In the genomic region with DNA sequence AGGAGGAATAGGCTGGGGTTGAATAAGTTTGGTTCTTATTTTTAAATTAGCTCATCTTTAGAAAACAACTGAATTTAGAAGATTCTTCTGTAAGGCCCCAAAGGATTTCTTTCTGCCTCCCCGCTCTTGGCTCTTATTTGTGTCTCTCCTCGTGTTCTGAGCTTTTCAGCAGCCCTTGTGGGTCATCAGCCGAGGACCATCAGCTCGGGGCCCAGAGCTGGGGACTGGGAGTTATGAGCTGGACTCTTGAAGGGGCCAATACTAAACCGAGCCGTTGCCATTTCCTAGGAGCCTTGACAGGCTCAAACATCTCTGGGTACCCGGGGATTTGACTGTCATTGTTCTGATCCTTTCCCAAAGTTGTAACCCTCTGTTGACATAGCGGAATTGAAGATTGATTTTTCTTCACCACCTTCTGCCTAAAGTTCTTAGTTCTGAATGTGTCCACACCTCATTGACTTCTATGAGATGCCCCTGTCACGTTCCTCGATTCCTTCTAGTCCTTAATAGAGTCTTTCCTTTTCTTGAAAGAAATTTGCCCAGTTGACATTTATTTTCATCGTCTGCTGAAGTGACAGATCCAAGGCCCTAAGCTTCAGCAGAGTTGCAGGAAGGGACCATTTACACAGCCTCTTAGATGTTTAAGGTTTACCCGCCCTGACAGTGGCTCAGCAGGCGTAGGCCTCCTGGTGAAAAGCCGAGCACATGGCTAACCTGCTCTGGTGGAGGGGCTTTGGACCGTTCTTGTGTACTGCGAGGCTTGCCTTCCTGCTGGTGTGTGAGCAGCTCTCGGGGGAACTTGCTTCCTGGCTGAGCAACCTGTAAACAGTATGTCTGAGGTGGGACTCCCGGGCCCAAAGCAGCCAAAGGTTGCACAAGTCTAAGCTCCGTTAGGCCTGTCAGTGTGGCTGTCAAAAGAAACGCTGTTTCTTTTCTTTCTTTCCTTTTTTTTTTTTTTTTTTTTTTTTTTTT, we compare ENCODE assay signal across 16 cellular contexts. TPM values are rescaled to one million over a fixed set of nuclear protein-coding genes. Genes with fewer than 3 reads are reported as not detected.
DNase-seq lines count a peak whose midpoint lies in the region; ATAC-seq and TF ChIP-seq lines count a peak whose summit lies in the region.
"Had no signal": no experiment of that assay in that cellular context is flagged by ENCODE, and none has a peak within 500 bp of the region (broad histone marks: within the 10 kb centered on the region; RNA-seq: fewer than 3 reads in every experiment).

No MANE protein-coding gene starts in this region.

- DNase-seq in ascending aorta (ENCODE audit: low spot score in 2 of 2) (no peak), right atrium auricular region (ENCODE audit: low spot score) (no peak), smooth muscle cell (lab: John Stamatoyannopoulos, UW; ENCODE audit: unreplicated experiment) (no peak), AG20443 (ENCODE audit: low spot score) (no peak), lower leg skin (ENCODE audit: low spot score in 2 of 2) (no peak)
- DNase-seq: activated CD4-positive, alpha-beta T cell treated with anti-CD3 and anti-CD28 coated beads, Interleukin-2, amount 10 ng/mL, durations not matched to agents 24 days and 14 days; BE2C; small intestine had no signal

- peaks cover 33% of the 10 kb centered on the region for H3F3A ChIP-seq in smooth muscle cell (ENCODE audit: low read depth)

- ATAC-seq in HG03135 (IDR thresholded peaks at IDR 0.05; ENCODE audit: unreplicated experiment) (no peak), HG03378 (IDR thresholded peaks at IDR 0.05; ENCODE audit: unreplicated experiment) (no peak)
- ATAC-seq: GM12878 had no signal

- no peak overlapping the region for H2AFZ ChIP-seq in smooth muscle cell (ENCODE audit: low read depth)

- peaks cover 65% of the 10 kb centered on the region for H3K79me2 ChIP-seq in smooth muscle cell (ENCODE audit: low read depth)

- WGBS in smooth muscle cell (ENCODE audit: low lambda C conversion rate), result 77% methylated on average over 20 of the region's 20 CpGs
- WGBS in lower leg skin, 2 donors, result 76 to 83% methylated on average over 20 of the region's 20 CpGs

- intact Hi-C loops in ascending aorta (cut with DNase I) (no loop called here), lower leg skin (cut with DNase I; ENCODE audit: low total_unique reads) (no loop called here)

- no peaks in the 10 kb centered on the region for H3K9me3 ChIP-seq in BLaER1 treated with 17β-estradiol and CSF1 and Interleukin-3, amounts not matched to agents 10 nM and 100 nM (replicated peaks in 1 of 11)
- H3K9me3 ChIP-seq in ascending aorta, result no peaks in the 10 kb centered on the region
- no peaks in the 10 kb centered on the region for H3K9me3 ChIP-seq in right atrium auricular region
- no peaks in the 10 kb centered on the region for H3K9me3 ChIP-seq in smooth muscle cell (replicated peaks; ENCODE audit: low read depth)
- H3K9me3 ChIP-seq: BE2C had no signal

- peak overlapping the region in 6 of 11 experiments; percentile 24 to 59 (median 49); a peak in 11 of 22 replicates for H3K4me2 ChIP-seq in BLaER1 treated with 17β-estradiol and CSF1 and Interleukin-3, amounts not matched to agents 10 nM and 100 nM
- peak overlapping the region; percentile 54 for H3K4me2 ChIP-seq in smooth muscle cell

- peak overlapping the region in 5 of 11 experiments; percentile 7 to 45 (median 21); a peak in 6 of 22 replicates for H3K9ac ChIP-seq in BLaER1 treated with 17β-estradiol and CSF1 and Interleukin-3, amounts not matched to agents 10 nM and 100 nM
- peak overlapping the region; percentile 77 for H3K9ac ChIP-seq in smooth muscle cell (ENCODE audit: low read depth)

- peaks cover 0 to 28% (median 18%) of the 10 kb centered on the region in 10 experiments; a peak in 15 of 20 replicates for H3K4me1 ChIP-seq in BLaER1 treated with 17β-estradiol and CSF1 and Interleukin-3, amounts not matched to agents 10 nM and 100 nM
- peaks cover 17 to 45% of the 10 kb centered on the region in 2 donors for H3K4me1 ChIP-seq in ascending aorta
- peaks cover 0 to 43% of the 10 kb centered on the region in 2 donors for H3K4me1 ChIP-seq in right atrium auricular region
- peaks cover 14% of the 10 kb centered on the region for H3K4me1 ChIP-seq in smooth muscle cell (ENCODE audit: low read depth)
- H3K4me1 ChIP-seq: BE2C had no signal

- TF ChIP-seq POLR2A in lower leg skin (IDR thresholded peaks at IDR 0.05), result no peak

- no peaks in the 10 kb centered on the region for H3K27me3 ChIP-seq in BLaER1 treated with 17β-estradiol and CSF1 and Interleukin-3, amounts not matched to agents 10 nM and 100 nM
- no peaks in the 10 kb centered on the region for H3K27me3 ChIP-seq in ascending aorta
- H3K27me3 ChIP-seq in right atrium auricular region, result no peaks in the 10 kb centered on the region
- H3K27me3 ChIP-seq in smooth muscle cell (ENCODE audit: low read depth), result no peaks in the 10 kb centered on the region
- H3K27me3 ChIP-seq: BE2C had no signal

- peak overlapping the region in 2 of 11 experiments; percentile 21 to 53; a peak in 4 of 22 replicates for H3K27ac ChIP-seq in BLaER1 treated with 17β-estradiol and CSF1 and Interleukin-3, amounts not matched to agents 10 nM and 100 nM
- peak overlapping the region; percentile 77 to 80 for H3K27ac ChIP-seq in ascending aorta
- H3K27ac ChIP-seq in right atrium auricular region, result peak overlapping the region; percentile 60 to 79
- peak overlapping the region; percentile 95 for H3K27ac ChIP-seq in smooth muscle cell (ENCODE audit: low read depth)

- TF ChIP-seq CTCF in ascending aorta (IDR thresholded peaks at IDR 0.05) (no peak), right atrium auricular region (IDR thresholded peaks at IDR 0.05) (no peak), smooth muscle cell (IDR thresholded peaks at IDR 0.05; ENCODE audit: borderline replicate concordance, insufficient read depth, poor library complexity, severe bottlenecking) (no peak), lower leg skin (IDR thresholded peaks at IDR 0.05) (no peak)

- no peak overlapping the region for H3K4me3 ChIP-seq in BLaER1 treated with 17β-estradiol and CSF1 and Interleukin-3, amounts not matched to agents 10 nM and 100 nM
- H3K4me3 ChIP-seq in ascending aorta (peak overlapping the region in 1 of 2 donors; percentile 26), right atrium auricular region (no peak overlapping the region), smooth muscle cell (no peak overlapping the region), lower leg skin (ENCODE audit: low read depth, poor library complexity, severe bottlenecking) (no peak overlapping the region)
- H3K4me3 ChIP-seq: GM12878 had no signal

- H4K20me1 ChIP-seq in BLaER1 treated with 17β-estradiol and CSF1 and Interleukin-3, amounts not matched to agents 10 nM and 100 nM, result peaks cover 64 to 100% (median 87%) of the 10 kb centered on the region in 11 experiments; a peak in 21 of 22 replicates
- peaks cover 84% of the 10 kb centered on the region for H4K20me1 ChIP-seq in smooth muscle cell (ENCODE audit: low read depth)

- peaks cover 87 to 100% (median 96%) of the 10 kb centered on the region in 11 experiments for H3K36me3 ChIP-seq in BLaER1 treated with 17β-estradiol and CSF1 and Interleukin-3, amounts not matched to agents 10 nM and 100 nM
- peaks cover 37 to 46% of the 10 kb centered on the region in 2 donors for H3K36me3 ChIP-seq in ascending aorta
- peaks cover 50% of the 10 kb centered on the region for H3K36me3 ChIP-seq in right atrium auricular region
- H3K36me3 ChIP-seq in smooth muscle cell (ENCODE audit: low read depth), result peaks cover 12% of the 10 kb centered on the region

RNA-seq across cellular contexts. Expression of gene ABL1, which starts 24.0 kb away (rescaled TPM):
- total RNA-seq in ascending aorta (99.1 TPM), right atrium auricular region (10 to 100 TPM; 26.3 to 38.9 TPM), smooth muscle cell (38.2 TPM in 2 replicates), lower leg skin (10 to 100 TPM; 21.2 to 47.2 (median 34.3) TPM)
- 50.6 and 51.0 TPM in 2 replicates for polyA plus RNA-seq in smooth muscle cell

RNA-seq across cellular contexts. Expression of gene QRFP, which starts 37.6 kb away (rescaled TPM):
- total RNA-seq in ascending aorta (not detected), right atrium auricular region (not detected), smooth muscle cell (not detected in 2 replicates), lower leg skin (not detected)
- 0.15 and 0.24 TPM in 2 replicates for polyA plus RNA-seq in smooth muscle cell
- total RNA-seq: activated CD4-positive, alpha-beta T cell treated with anti-CD3 and anti-CD28 coated beads, Interleukin-2, amount 10 ng/mL, durations not matched to agents 24 days and 14 days; bronchial epithelial cell; epithelial cell of proximal tubule; GM12878; MCF 10A; mucosa of gallbladder had no signal
- polyA plus RNA-seq: GM12878 had no signal
